ENCODE assay signal across 13 cellular contexts in genomic region chr1:59880735-59881134, GRCh38. TPM values are rescaled to one million over a fixed set of nuclear protein-coding genes. Genes with fewer than 3 reads are reported as not detected.
"Had no signal": no experiment of that assay in that cellular context is flagged by ENCODE, and none has a peak within 500 bp of the region (broad histone marks: within the 10 kb centered on the region; RNA-seq: fewer than 3 reads in every experiment).

No MANE protein-coding gene starts in this region.

- ATAC-seq: activated CD4-positive, CD25-positive, alpha-beta regulatory T cell treated with anti-CD3 and anti-CD28 coated beads, Interleukin-2, amount 50 U/mL, for 24 hours; activated CD8-positive, alpha-beta memory T cell treated with anti-CD3 and anti-CD28 coated beads, Interleukin-2, amount 10 ng/mL, durations not matched to agents 7 days and 5 days; foreskin keratinocyte; natural killer cell treated with Interleukin-12 subunit alpha and Interleukin-12 subunit beta and Interleukin-15 and Interleukin-18, amount 100 ng/mL, for 72 hours; stimulated activated naive CD8-positive, alpha-beta T cell treated with anti-CD3 and anti-CD28 coated beads, Interleukin-15, amount 100 ng/mL, for 72 hours had no signal

- DNase-seq: activated CD4-positive, alpha-beta T cell treated with anti-CD3 and anti-CD28 coated beads, Interleukin-2, amount 50 U/mL, for 4 hours; activated CD8-positive, alpha-beta memory T cell treated with anti-CD3 and anti-CD28 coated beads, Interleukin-2, amount 10 ng/mL, durations not matched to agents 7 days and 5 days; activated effector memory CD4-positive, alpha-beta T cell treated with Interleukin-2 at 50 U/mL for 16 hours; activated T-cell treated with anti-CD3 and anti-CD28 coated beads, Interleukin-2, amount 50 U/mL, for 24 hours; foreskin keratinocyte; immature natural killer cell; occipital lobe; stimulated activated CD4-positive, alpha-beta T cell treated with anti-CD3 and anti-CD28 coated beads, Interleukin-15, amount 100 ng/mL, for 24 hours; stimulated activated CD4-positive, alpha-beta T cell treated with anti-CD3 and anti-CD28 coated beads, Interleukin-4, amount 100 ng/mL, for 4 hours; stimulated activated naive CD8-positive, alpha-beta T cell treated with anti-CD3 and anti-CD28 coated beads, Interleukin-15, amount 100 ng/mL, for 72 hours had no signal

- H3K4me3 ChIP-seq: thoracic aorta had no signal

RNA-seq across cellular contexts. Expression of gene CYP2J2, which starts 45.8 kb away (rescaled TPM):
- total RNA-seq: natural killer cell treated with Interleukin-12 subunit alpha and Interleukin-12 subunit beta and Interleukin-15 and Interleukin-18, amount 100 ng/mL, for 72 hours; thoracic aorta had no signal
